Comparison of ENCODE assay signal across 32 cellular contexts in the genomic region with DNA sequence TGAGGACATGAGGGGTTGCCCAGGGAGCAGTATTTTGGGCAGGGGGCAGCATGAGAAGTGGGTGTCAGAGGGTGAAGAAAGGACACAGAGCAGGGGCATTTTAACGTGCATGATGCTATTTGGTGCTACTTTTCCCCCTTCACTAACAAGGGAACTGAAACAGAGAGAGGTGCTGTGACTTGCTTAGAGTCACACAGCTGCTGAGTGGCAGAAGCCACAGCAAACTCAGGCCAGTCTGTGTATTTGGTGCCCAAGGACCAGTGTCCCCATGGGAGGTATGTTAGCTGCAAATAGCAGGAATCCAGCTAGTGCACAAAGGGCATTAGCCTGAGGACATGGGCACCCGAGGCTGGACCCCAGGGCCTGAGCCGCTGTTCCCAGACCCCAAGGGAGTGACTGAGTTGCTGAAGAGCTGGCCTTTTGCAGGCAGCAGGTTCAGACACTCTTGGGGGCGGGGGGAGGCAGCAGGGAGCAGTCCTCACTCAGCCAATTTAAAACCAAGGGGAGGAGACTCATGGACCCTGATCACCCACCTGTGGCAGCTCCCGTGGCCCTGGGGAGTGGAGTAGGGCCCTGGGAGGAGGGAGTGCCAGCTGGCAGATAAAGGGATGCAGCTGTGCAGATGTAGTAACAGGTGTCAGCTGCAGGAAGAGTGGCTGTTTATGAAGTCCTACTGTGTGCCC. TPM values are rescaled to one million over a fixed set of nuclear protein-coding genes. Genes with fewer than 3 reads are reported as not detected.
DNase-seq lines count a peak whose midpoint lies in the region; FAIRE-seq and TF ChIP-seq lines count a peak whose summit lies in the region.
"Had no signal": no experiment of that assay in that cellular context is flagged by ENCODE, and none has a peak within 500 bp of the region (broad histone marks: within the 10 kb centered on the region; RNA-seq: fewer than 3 reads in every experiment).

No MANE protein-coding gene starts in this region.

- peak; percentile 10 for DNase-seq in activated T-cell treated with anti-CD3 and anti-CD28 coated beads, Interleukin-2, amount 50 U/mL, for 1 hour
- no peak for DNase-seq in activated T-cell treated with anti-CD3 and anti-CD28 coated beads, Interleukin-2, amount 50 U/mL, for 48 hours
- no peak for DNase-seq in GM12892 (ENCODE audit: insufficient read length)
- DNase-seq in OCI-LY7 (ENCODE audit: low spot score), result peak; percentile 35
- DNase-seq in sigmoid colon, result peak; percentile 52
- DNase-seq in H9, result no peak
- no peak for DNase-seq in dedifferentiated amniotic fluid mesenchymal stem cell (ENCODE audit: extremely low spot score)
- no peak for DNase-seq in A673 (ENCODE audit: low spot score)
- DNase-seq: ACHN; activated CD8-positive, alpha-beta memory T cell treated with anti-CD3 and anti-CD28 coated beads, Interleukin-2, amount 50 U/mL, for 4 hours; DMS79; foreskin melanocyte; H7; heart left ventricle; KG1; kidney; naive B cell; NCI-H1105 treated with DMSO at 0.1 percent for 48 hours; NCI-H2029 treated with DMSO at 0.1 percent for 48 hours; NCI-H446; PC-9; Right ventricle myocardium superior; stimulated activated CD4-positive, alpha-beta T cell treated with anti-CD3 and anti-CD28 coated beads, Interleukin-4, amount 100 ng/mL, for 4 hours; substantia nigra; T-helper 2 cell had no signal

- no peak overlapping the region for H3K27ac ChIP-seq in OCI-LY7 (ENCODE audit: low read depth, low read length, poor library complexity, severe bottlenecking)
- no peak overlapping the region for H3K27ac ChIP-seq in sigmoid colon
- H3K27ac ChIP-seq in H9 (ENCODE audit: insufficient read length, low read depth, low read length), result no peak overlapping the region
- no peak overlapping the region for H3K27ac ChIP-seq in A673 (ENCODE audit: low read depth, low read length, poor library complexity, severe bottlenecking)
- H3K27ac ChIP-seq: heart left ventricle, HL-60, PC-9, prostate gland had no signal

- peak overlapping the region in 1 of 3 experiments; percentile 69; a peak in 1 of 7 replicates for H3K27ac Mint-ChIP-seq in H9
- H3K27ac Mint-ChIP-seq: activated naive CD4-positive, alpha-beta T cell treated with anti-CD3 and anti-CD28 coated beads, Interleukin-2, amount 50 U/mL, for 72 hours; mesothelial cell of epicardium; type B pancreatic cell had no signal

- no peak overlapping the region for H2BK20ac ChIP-seq in H9 (ENCODE audit: low read depth, low read length, poor library complexity, severe bottlenecking)

- H4K91ac ChIP-seq in H9 (ENCODE audit: insufficient read length, low read depth, low read length), result no peak overlapping the region

- no peaks in the 10 kb centered on the region for H3K27me3 ChIP-seq in sigmoid colon
- no peaks in the 10 kb centered on the region for H3K27me3 ChIP-seq in H9 (ENCODE audit: insufficient read depth, low read length)
- no peaks in the 10 kb centered on the region for H3K27me3 ChIP-seq in A673 (replicated peaks; ENCODE audit: insufficient read depth, low read depth, low read length, poor library complexity)
- H3K27me3 ChIP-seq: BE2C had no signal

- BruUV-seq in OCI-LY7 (replicated peaks; lab: Mats Ljungman, UMichigan) (no TSS peak), A673 (replicated peaks; lab: Mats Ljungman, UMichigan) (no TSS peak)

- TF ChIP-seq CTCF in OCI-LY7 (conservative IDR thresholded peaks at IDR 0.05; ENCODE audit: low read length) (no peak), sigmoid colon (IDR thresholded peaks at IDR 0.05) (no peak), H9 (conservative IDR thresholded peaks at IDR 0.05) (no peak), A673 (conservative IDR thresholded peaks at IDR 0.05; ENCODE audit: low read depth, low read length) (no peak)

- peak; percentile 82 for FAIRE-seq in GM12892 (lab: Jason Lieb, UNC)
- FAIRE-seq: bronchial epithelial cell, kidney had no signal

- H2AK5ac ChIP-seq in H9 (ENCODE audit: insufficient read length, low read length), result no peak overlapping the region

- no peak overlapping the region for H2BK5ac ChIP-seq in H9 (ENCODE audit: insufficient read length, low read length)

- no peak overlapping the region for H3K9ac ChIP-seq in H9 (ENCODE audit: extremely low read depth, insufficient read length, low read length)

- H2AFZ ChIP-seq in OCI-LY7 (ENCODE audit: low read length) (no peak overlapping the region), H9 (ENCODE audit: low read length) (no peak overlapping the region)
- H2AFZ ChIP-seq: PC-9 had no signal

- H3K18ac ChIP-seq in H9 (ENCODE audit: insufficient read length, low read depth, low read length), result no peak overlapping the region

- H3T11ph ChIP-seq in H9 (ENCODE audit: low read length), result no peak overlapping the region

- H3K27me3 Mint-ChIP-seq in H9 (ENCODE audit: low read depth), result peaks cover 10% of the 10 kb centered on the region
- H3K27me3 Mint-ChIP-seq: naive B cell had no signal

- no peak for TF ChIP-seq POLR2A in GM12892 (IDR thresholded peaks at IDR 0.05; ENCODE audit: low read depth, low read length)
- no peak for TF ChIP-seq POLR2A in sigmoid colon (IDR thresholded peaks at IDR 0.05)

- WGBS in sigmoid colon, 2 donors, result 45 to 65% methylated on average over 5 of the region's 5 CpGs
- no CpG with 5 or more reads among the region's 5 CpGs for WGBS in H9 (ENCODE audit: extremely low coverage, insufficient read length, low lambda C conversion rate)

- no peaks in the 10 kb centered on the region for H3K9me2 ChIP-seq in OCI-LY7 (ENCODE audit: insufficient read depth, low read length)

- H4K5ac ChIP-seq in H9 (ENCODE audit: insufficient read length, low read depth, low read length), result no peak overlapping the region

- intact Hi-C loops in OCI-LY7 (cut with micrococcal nuclease; ENCODE audit: unreplicated experiment) (loop anchor here (10.0 kb wide), 1 partner anchor 129 kb away; no protein-coding TSS in a partner anchor), sigmoid colon (cut with DNase I) (no loop called here), A673 (cut with micrococcal nuclease; ENCODE audit: unreplicated experiment) (no loop called here)

- POLR2A ChIA-PET in OCI-LY7 (lab: Charles Lee) (interaction anchor here (1.0 to 1.6 kb wide), 2 partner anchors 9 to 10 kb away, joined by 3 read pairs; no protein-coding TSS in a partner anchor), A673 (lab: Charles Lee; ENCODE audit: low non-redundant PET) (no interaction called here)

- no peak overlapping the region for H2BK12ac ChIP-seq in H9 (ENCODE audit: insufficient read length, low read depth, low read length)

- no peaks in the 10 kb centered on the region; a peak in 1 of 7 replicates for H3K36me3 Mint-ChIP-seq in H9 (ENCODE audit: insufficient read depth in 1 of 3, low read depth in 3 of 3)
- H3K36me3 Mint-ChIP-seq: mesothelial cell of epicardium, type B pancreatic cell had no signal

- peaks cover 12% of the 10 kb centered on the region for H3K4me1 ChIP-seq in OCI-LY7 (ENCODE audit: insufficient read depth, low read length, poor library complexity, severe bottlenecking)
- peaks cover 0 to 7% (median 3%) of the 10 kb centered on the region in 4 donors for H3K4me1 ChIP-seq in sigmoid colon
- H3K4me1 ChIP-seq in H9 (ENCODE audit: insufficient read depth, low read length), result no peaks in the 10 kb centered on the region
- no peaks in the 10 kb centered on the region for H3K4me1 ChIP-seq in A673 (ENCODE audit: insufficient read depth, low read length, poor library complexity, severe bottlenecking)
- H3K4me1 ChIP-seq: BE2C, prostate gland had no signal

- H3K4me3 ChIP-seq in OCI-LY7 (ENCODE audit: low read depth, low read length, poor library complexity, severe bottlenecking), result no peak overlapping the region
- no peak overlapping the region for H3K4me3 ChIP-seq in sigmoid colon
- H3K4me3 ChIP-seq in A673 (ENCODE audit: low read depth, low read length, poor library complexity, severe bottlenecking), result no peak overlapping the region
- H3K4me3 ChIP-seq: heart left ventricle, PC-9, prostate gland had no signal

- H4K20me1 ChIP-seq in OCI-LY7 (ENCODE audit: insufficient read depth, low read length), result no peaks in the 10 kb centered on the region
- H4K20me1 ChIP-seq in H9 (ENCODE audit: control insufficient read depth, insufficient read depth, insufficient read length), result peaks cover 5% of the 10 kb centered on the region

- H3K4me1 Mint-ChIP-seq in H9, result peaks cover 9 to 28% of the 10 kb centered on the region in 2 experiments
- H3K4me1 Mint-ChIP-seq: mesothelial cell of epicardium had no signal

- no peaks in the 10 kb centered on the region for H3K9me3 ChIP-seq in OCI-LY7 (ENCODE audit: low read length)
- H3K9me3 ChIP-seq in sigmoid colon, result no peaks in the 10 kb centered on the region
- no peaks in the 10 kb centered on the region for H3K9me3 ChIP-seq in H9 (ENCODE audit: control insufficient read depth, low read depth, low read length)
- no peaks in the 10 kb centered on the region for H3K9me3 ChIP-seq in A673 (ENCODE audit: low read depth, low read length, poor library complexity, severe bottlenecking)
- H3K9me3 ChIP-seq: BE2C, heart left ventricle, prostate gland had no signal

- H2BK15ac ChIP-seq in H9 (ENCODE audit: low read depth, low read length), result no peak overlapping the region

- no peaks in the 10 kb centered on the region for H3K9me3 Mint-ChIP-seq in H9
- H3K9me3 Mint-ChIP-seq: activated naive CD4-positive, alpha-beta T cell treated with anti-CD3 and anti-CD28 coated beads, Interleukin-2, amount 50 U/mL, for 72 hours; mesothelial cell of epicardium; naive B cell; type B pancreatic cell had no signal

- H3K56ac ChIP-seq in H9 (ENCODE audit: insufficient read length, low read depth, low read length), result no peak overlapping the region

- no peak overlapping the region for H3K4me3 Mint-ChIP-seq in H9
- H3K4me3 Mint-ChIP-seq: mesothelial cell of epicardium, type B pancreatic cell had no signal

- no peak overlapping the region for H3K4ac ChIP-seq in H9 (ENCODE audit: low read depth, low read length)

- no peaks in the 10 kb centered on the region for H3K79me2 ChIP-seq in OCI-LY7 (ENCODE audit: insufficient read depth, low read depth, low read length)
- no peaks in the 10 kb centered on the region for H3K79me2 ChIP-seq in H9 (ENCODE audit: insufficient read depth, low read length)

- H2BK120ac ChIP-seq in H9 (ENCODE audit: low read depth, low read length, poor library complexity, severe bottlenecking), result no peak overlapping the region

- no peak for TF ChIP-seq EP300 in sigmoid colon (IDR thresholded peaks at IDR 0.05)

- CTCF ChIA-PET in OCI-LY7 (lab: Charles Lee; ENCODE audit: unreplicated experiment), result interaction anchor here (1.5 kb wide), 1 partner anchor 10 kb away, joined by 4 read pairs; no protein-coding TSS in a partner anchor
- CTCF ChIA-PET in A673 (lab: Charles Lee), result no interaction called here

- H3K23ac ChIP-seq in H9 (ENCODE audit: insufficient read length, low read depth, low read length), result no peak overlapping the region

- no peak overlapping the region for H4K8ac ChIP-seq in H9 (replicated peaks; ENCODE audit: insufficient read length, low read depth, low read length)

- no peak overlapping the region for H3K14ac ChIP-seq in H9 (ENCODE audit: insufficient read depth, low read length)

- H3K23me2 ChIP-seq in H9 (ENCODE audit: insufficient read length, low read depth, low read length, poor library complexity, severe bottlenecking), result no peaks in the 10 kb centered on the region

- H3K36me3 ChIP-seq in OCI-LY7 (ENCODE audit: insufficient read depth, low read length), result no peaks in the 10 kb centered on the region
- no peaks in the 10 kb centered on the region for H3K36me3 ChIP-seq in sigmoid colon
- H3K36me3 ChIP-seq in A673 (ENCODE audit: insufficient read depth, low read length, poor library complexity, severe bottlenecking), result no peaks in the 10 kb centered on the region
- H3K36me3 ChIP-seq: BE2C, prostate gland had no signal

- no peaks in the 10 kb centered on the region for H3K79me1 ChIP-seq in H9 (ENCODE audit: insufficient read depth, low read depth, low read length, poor library complexity, severe bottlenecking)

- H3K4me2 ChIP-seq in OCI-LY7 (ENCODE audit: low read length) (peak overlapping the region; percentile 40; the same call in 1 of the 2 replicates), H9 (ENCODE audit: insufficient read depth, insufficient read length, low read length) (no peak overlapping the region)
- H3K4me2 ChIP-seq: PC-9 had no signal

RNA-seq across cellular contexts. Expression of a gene that starts 14.6 kb away (rescaled TPM):
- 44.4 TPM for polyA plus RNA-seq in GM12892 (2012; ENCODE audit: missing spikeins)
- 0.28 and 0.85 TPM in 2 replicates for total RNA-seq in OCI-LY7 (2014; rRNA removed; shearing (Covaris generic))
- total RNA-seq in OCI-LY7 (2022), result 7.7 and 8.6 TPM in 2 replicates
- 10 to 100 TPM in 2 of 4 donors, 1 to 10 TPM in 2; 8.9 to 65.1 (median 12.3) TPM for total RNA-seq in sigmoid colon
- polyA plus RNA-seq in sigmoid colon, result 10 to 100 TPM in 1 of 3 donors, 1 to 10 TPM in 2; 3.0 to 42.5 (median 4.4) TPM
- total RNA-seq in H9 (2021), result 1.3 and 1.6 TPM in 2 replicates
- total RNA-seq in A673 (2021), result 13.9 and 14.7 TPM in 2 replicates
- total RNA-seq: bronchial epithelial cell, PC-9 had no signal

Comparison
In these comparisons a context has a peak if more than half of its experiments do, and no peak if none do; other contexts are left out.
1. DNase-seq: peak in activated T-cell treated with anti-CD3 and anti-CD28 coated beads, Interleukin-2, amount 50 U/mL, for 1 hour (single experiment), OCI-LY7 (single experiment) and sigmoid colon (single experiment); none in activated T-cell treated with anti-CD3 and anti-CD28 coated beads, Interleukin-2, amount 50 U/mL, for 48 hours (0 of 2), GM12892 (single experiment), H9 (single experiment), dedifferentiated amniotic fluid mesenchymal stem cell (single experiment) and A673 (single experiment).